7 cellular contexts compared by ENCODE assay signal in the genomic region with DNA sequence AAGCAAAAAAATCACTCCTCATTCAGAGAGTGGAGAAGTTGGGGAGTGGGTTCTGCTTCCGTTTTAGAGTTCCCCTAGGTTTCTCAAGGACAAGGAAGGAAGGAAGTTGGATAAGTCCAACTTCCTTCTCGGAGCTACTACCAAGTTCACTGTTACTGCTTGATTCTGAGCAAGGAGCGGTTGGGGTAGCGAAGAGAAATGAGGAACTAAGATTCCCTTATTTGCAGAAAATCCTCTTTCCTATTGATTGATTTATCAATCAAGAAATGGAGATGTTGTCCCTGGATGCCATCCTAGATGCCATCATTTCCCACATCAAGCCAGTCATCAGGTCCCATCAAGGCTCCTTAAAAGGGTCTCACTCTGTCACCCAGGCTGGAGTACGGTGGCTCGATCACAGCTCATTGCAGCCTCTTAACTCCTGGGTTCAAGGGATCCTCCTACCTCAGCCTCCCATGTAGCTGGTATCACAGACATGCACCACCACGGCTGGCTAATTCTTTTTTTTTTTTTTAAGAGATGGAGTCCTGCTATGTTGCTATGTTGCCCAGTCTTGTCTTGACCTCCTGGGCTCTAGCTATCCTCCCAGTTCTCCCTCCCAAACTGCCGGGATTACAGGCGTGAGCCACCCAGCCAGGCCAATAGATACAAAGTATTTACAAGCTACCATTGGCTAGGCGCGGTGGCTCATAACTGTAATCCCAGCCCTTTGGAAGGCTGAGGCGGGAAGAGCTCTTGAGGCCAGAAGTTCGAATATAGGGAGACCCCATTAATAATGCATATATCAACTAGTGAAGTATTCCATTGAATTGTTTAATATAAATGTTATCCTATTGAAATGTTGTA. TPM values are rescaled to one million over a fixed set of nuclear protein-coding genes. Genes with fewer than 3 reads are reported as not detected.
DNase-seq lines count a peak whose midpoint lies in the region; ATAC-seq and TF ChIP-seq lines count a peak whose summit lies in the region.

No MANE protein-coding gene starts in this region.

- ATAC-seq in HCT116 (no peak), HG02610 (IDR thresholded peaks at IDR 0.05; ENCODE audit: unreplicated experiment) (no peak)

- H3K9me2 ChIP-seq in HCT116 (ENCODE audit: insufficient read depth), result no peaks in the 10 kb centered on the region

- RAD21 ChIA-PET in HCT116 (lab: Charles Lee; ENCODE audit: low non-redundant PET in 1 of 2, low total read pairs in 2 of 2, uncharacterized antibody in 2 of 2, unreplicated experiment in 2 of 2), result interaction anchor here in 1 of 2 experiments (1.1 kb wide), 1 partner anchor 12 kb away, joined by 4 read pairs; no protein-coding TSS in a partner anchor

- TF ChIP-seq RAD21 in HCT116 (IDR thresholded peaks at IDR 0.05; ENCODE audit: low read depth), result no peak

- H3K36me3 ChIP-seq in HCT116 (ENCODE audit: control insufficient read depth in 1 of 2, insufficient read depth in 2 of 2, low read length in 2 of 2), result no peaks in the 10 kb centered on the region
- H3K36me3 ChIP-seq in SK-N-MC (ENCODE audit: insufficient read depth, low read length), result no peaks in the 10 kb centered on the region
- no peaks in the 10 kb centered on the region for H3K36me3 ChIP-seq in sigmoid colon

- DNase-seq in HCT116 (ENCODE audit: low read depth, low spot score) (no peak), SK-N-MC (ENCODE audit: low read depth, low spot score) (no peak), fibroblast of mammary gland (ENCODE audit: low read depth) (no peak), sigmoid colon (no peak), AG08395 (ENCODE audit: low spot score) (no peak), NCI-H1092 (lab: John Stamatoyannopoulos, UW) (no peak)

- TF ChIP-seq POLR2A in HCT116 (IDR thresholded peaks at IDR 0.05; ENCODE audit: borderline replicate concordance, extremely low read depth, insufficient read depth, insufficient read length), result no peak
- TF ChIP-seq POLR2A in sigmoid colon (IDR thresholded peaks at IDR 0.05), result no peak

- BruUV-seq in HCT116 (replicated peaks; lab: Mats Ljungman, UMichigan), result no TSS peak

- no peaks in the 10 kb centered on the region for H4K20me1 ChIP-seq in HCT116 (ENCODE audit: insufficient read depth)

- peak overlapping the region; percentile 89 for H3K27ac ChIP-seq in HCT116 (ENCODE audit: low read depth, low read length)
- H3K27ac ChIP-seq in SK-N-MC, result peak overlapping the region; percentile 98
- H3K27ac ChIP-seq in sigmoid colon, result peak overlapping the region; percentile 95 to 98 (median 95)

- POLR2A ChIA-PET in HCT116 (lab: Charles Lee), result interaction anchor here (0.9 to 2.1 kb wide), 7 partner anchors 9 to 519 kb away, joined by 3 to 13 read pairs (median 4); a partner anchor contains a TSS

- TF ChIP-seq CTCF in HCT116 (IDR thresholded peaks at IDR 0.05 in 2 of 3, conservative IDR thresholded peaks at IDR 0.05 in 1 of 3; ENCODE audit: borderline replicate concordance in 1 of 3, insufficient read depth in 1 of 3, low read depth in 2 of 3, low read length in 2 of 3) (no peak), fibroblast of mammary gland (conservative IDR thresholded peaks at IDR 0.05; ENCODE audit: control insufficient read depth, insufficient read depth, low read depth, low read length) (no peak), sigmoid colon (IDR thresholded peaks at IDR 0.05) (no peak)

- H3K4me2 ChIP-seq in HCT116 (ENCODE audit: low read length), result peak overlapping the region; percentile 89

- H3K4me1 ChIP-seq in HCT116 (ENCODE audit: control insufficient read depth in 1 of 2, insufficient read depth in 2 of 2, low read length in 2 of 2) (peaks cover 8 to 45% of the 10 kb centered on the region in 2 experiments; a peak in 3 of 4 replicates), sigmoid colon (peaks cover 0 to 24% (median 15%) of the 10 kb centered on the region in 4 donors)

- H3K9ac ChIP-seq in HCT116 (ENCODE audit: low read length) (peak overlapping the region; percentile 77), SK-N-MC (ENCODE audit: insufficient read length) (peak overlapping the region; percentile 94)

- no peak for TF ChIP-seq EP300 in sigmoid colon (IDR thresholded peaks at IDR 0.05)

- peaks cover 12% of the 10 kb centered on the region; the same call in 1 of the 2 replicates for H3K79me2 ChIP-seq in HCT116 (ENCODE audit: insufficient read depth, low read length)

- WGBS in sigmoid colon, 2 donors, result 76 to 82% methylated on average over 13 of the region's 13 CpGs

- no peaks in the 10 kb centered on the region for H3K27me3 ChIP-seq in HCT116 (ENCODE audit: insufficient read depth, low read length)
- no peaks in the 10 kb centered on the region for H3K27me3 ChIP-seq in sigmoid colon

- H3K4me3 ChIP-seq in HCT116 (replicated peaks in 1 of 2; ENCODE audit: low read depth in 1 of 2, low read length in 2 of 2) (peak overlapping the region; percentile 69 to 70), SK-N-MC (peak overlapping the region; percentile 85), fibroblast of mammary gland (ENCODE audit: control insufficient read depth, low read depth, low read length) (peak overlapping the region; percentile 96), sigmoid colon (peak overlapping the region; percentile 66 to 78 (median 69))

- H2AFZ ChIP-seq in HCT116 (ENCODE audit: low read depth, low read length, poor library complexity, severe bottlenecking), result no peak overlapping the region

- intact Hi-C loops in HCT116 (cut with micrococcal nuclease) (no loop called here), sigmoid colon (cut with DNase I) (no loop called here)

- no peaks in the 10 kb centered on the region for H3K9me3 ChIP-seq in HCT116 (ENCODE audit: control insufficient read depth in 1 of 2, insufficient read depth in 1 of 2, low read depth in 1 of 2, low read length in 2 of 2)
- H3K9me3 ChIP-seq in SK-N-MC (ENCODE audit: low read depth, low read length), result no peaks in the 10 kb centered on the region
- H3K9me3 ChIP-seq in sigmoid colon, result no peaks in the 10 kb centered on the region

- CTCF ChIA-PET in HCT116 (lab: Charles Lee), result interaction anchor here (1.0 to 3.3 kb wide), 9 partner anchors 8 to 206 kb away, joined by 3 to 54 read pairs (median 6); a partner anchor contains a TSS

TF ChIP-seq in HCT116, 20 proteins besides CTCF, POLR2A, EP300 and RAD21:
- TF ChIP-seq YY1 (IDR thresholded peaks at IDR 0.05; ENCODE audit: extremely low read depth, insufficient replicate concordance, low read depth, low read length) (no peak), ZFX (IDR thresholded peaks at IDR 0.05) (0 out of 2 replicates have a peak, but pooled peaks have one; percentile 9)

RNA-seq across cellular contexts. Expression of a gene that starts 0.8 kb away (rescaled TPM):
- 7.3 TPM for total RNA-seq in HCT116 (2021; ENCODE audit: unreplicated experiment)
- polyA plus RNA-seq in HCT116 (2012), result 9.7 and 11.1 TPM in 2 replicates
- 10 to 100 TPM in 3 of 4 donors, 1 to 10 TPM in 1; 7.5 to 14.5 (median 13.6) TPM for total RNA-seq in sigmoid colon
- polyA plus RNA-seq in sigmoid colon, result 10 to 100 TPM in 1 of 3 donors, 1 to 10 TPM in 2; 7.2 to 10.1 (median 8.4) TPM

RNA-seq across cellular contexts. Expression of a gene that starts 11.0 kb away (rescaled TPM):
- 54.6 TPM for total RNA-seq in HCT116 (2021; ENCODE audit: unreplicated experiment)
- polyA plus RNA-seq in HCT116 (2012), result 45.7 and 49.9 TPM in 2 replicates
- 10 to 100 TPM; 16.4 to 27.1 (median 18.1) TPM for total RNA-seq in sigmoid colon
- polyA plus RNA-seq in sigmoid colon, result 10 to 100 TPM in 1 of 3 donors, 1 to 10 TPM in 2; 6.5 to 25.0 (median 7.2) TPM

RNA-seq across cellular contexts. Expression of a gene that starts 11.6 kb away (rescaled TPM):
- total RNA-seq in HCT116 (2021; ENCODE audit: unreplicated experiment) (4.4 TPM), sigmoid colon (10 to 100 TPM; 13.6 to 47.1 (median 22.6) TPM)
- 6.8 and 6.9 TPM in 2 replicates for polyA plus RNA-seq in HCT116 (2012)
- polyA plus RNA-seq in sigmoid colon, result 1 to 10 TPM in 2 of 3 donors, under 1 TPM in 1; 0.46 to 9.6 (median 5.8) TPM

RNA-seq across cellular contexts. Expression of a gene that starts 32.4 kb away (rescaled TPM):
- total RNA-seq in HCT116 (2021; ENCODE audit: unreplicated experiment) (57.5 TPM), sigmoid colon (10 to 100 TPM in 3 of 4 donors, 1 to 10 TPM in 1; 6.6 to 21.4 (median 14.4) TPM)
- 77.4 and 78.2 TPM in 2 replicates for polyA plus RNA-seq in HCT116 (2012)
- 10 to 100 TPM; 11.6 to 32.7 (median 15.6) TPM for polyA plus RNA-seq in sigmoid colon

RNA-seq across cellular contexts. Expression of a gene that starts 32.8 kb away (rescaled TPM):
- total RNA-seq in HCT116 (2021; ENCODE audit: unreplicated experiment), result 17.7 TPM
- 81.2 and 91.1 TPM in 2 replicates for polyA plus RNA-seq in HCT116 (2012)
- 10 to 100 TPM; 29.6 to 35.7 (median 33.6) TPM for total RNA-seq in sigmoid colon
- 10 to 100 TPM; 19.0 to 32.9 (median 31.2) TPM for polyA plus RNA-seq in sigmoid colon
